ENCODE assay signal across 1 cellular context in the genomic region with DNA sequence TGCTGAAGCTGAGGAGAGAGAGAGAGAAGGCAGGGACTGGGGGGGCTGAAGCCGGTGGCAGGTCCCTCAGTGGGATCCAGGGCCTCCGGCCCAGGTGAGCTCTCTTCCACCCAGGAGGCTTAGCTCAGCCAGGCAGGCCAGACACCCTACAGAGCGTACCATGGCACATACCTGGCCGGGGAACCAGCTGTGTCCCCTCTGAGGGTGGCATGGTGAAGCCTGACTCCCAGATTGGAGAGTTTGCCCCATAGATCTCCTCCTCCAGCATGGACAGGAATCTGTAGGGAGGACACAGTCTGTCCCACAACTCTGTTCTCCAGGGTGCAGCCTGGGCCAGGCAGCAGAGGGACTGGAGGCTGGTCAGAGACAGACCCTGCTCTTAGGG.
TF ChIP-seq lines count a peak whose summit lies in the region.

No MANE protein-coding gene starts in this region.

TF ChIP-seq in IMR-90, 13 proteins besides CTCF, POLR2A, EP300 and RAD21:
- TF ChIP-seq FOS (IDR thresholded peaks at IDR 0.05; ENCODE audit: low read depth, low read length) (no peak), MAZ (IDR thresholded peaks at IDR 0.05; ENCODE audit: borderline replicate concordance, low read depth, low read length) (no peak), SMC3 (IDR thresholded peaks at IDR 0.05; ENCODE audit: low read depth, low read length) (no peak), CHD1 (IDR thresholded peaks at IDR 0.05; ENCODE audit: low read depth, low read length) (no peak), CEBPB (IDR thresholded peaks at IDR 0.05; ENCODE audit: low read depth, low read length) (no peak), BHLHE40 (IDR thresholded peaks at IDR 0.05; ENCODE audit: low read depth, low read length) (no peak), NFE2L2 (IDR thresholded peaks at IDR 0.05; ENCODE audit: low read depth, low read length) (no peak), MAFK (IDR thresholded peaks at IDR 0.05; ENCODE audit: low read depth, low read length) (no peak), RFX5 (IDR thresholded peaks at IDR 0.05; ENCODE audit: low read depth, low read length) (no peak), MXI1 (IDR thresholded peaks at IDR 0.05; ENCODE audit: borderline replicate concordance, low read depth, low read length) (no peak), RCOR1 (IDR thresholded peaks at IDR 0.05; ENCODE audit: insufficient replicate concordance, low read length) (no peak)
- TF ChIP-seq, protein P1, sequence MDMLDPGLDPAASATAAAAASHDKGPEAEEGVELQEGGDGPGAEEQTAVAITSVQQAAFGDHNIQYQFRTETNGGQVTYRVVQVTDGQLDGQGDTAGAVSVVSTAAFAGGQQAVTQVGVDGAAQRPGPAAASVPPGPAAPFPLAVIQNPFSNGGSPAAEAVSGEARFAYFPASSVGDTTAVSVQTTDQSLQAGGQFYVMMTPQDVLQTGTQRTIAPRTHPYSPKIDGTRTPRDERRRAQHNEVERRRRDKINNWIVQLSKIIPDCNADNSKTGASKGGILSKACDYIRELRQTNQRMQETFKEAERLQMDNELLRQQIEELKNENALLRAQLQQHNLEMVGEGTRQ (IDR thresholded peaks at IDR 0.05; ENCODE audit: low read depth, low read length) = no peak
- TF ChIP-seq, protein P2, sequence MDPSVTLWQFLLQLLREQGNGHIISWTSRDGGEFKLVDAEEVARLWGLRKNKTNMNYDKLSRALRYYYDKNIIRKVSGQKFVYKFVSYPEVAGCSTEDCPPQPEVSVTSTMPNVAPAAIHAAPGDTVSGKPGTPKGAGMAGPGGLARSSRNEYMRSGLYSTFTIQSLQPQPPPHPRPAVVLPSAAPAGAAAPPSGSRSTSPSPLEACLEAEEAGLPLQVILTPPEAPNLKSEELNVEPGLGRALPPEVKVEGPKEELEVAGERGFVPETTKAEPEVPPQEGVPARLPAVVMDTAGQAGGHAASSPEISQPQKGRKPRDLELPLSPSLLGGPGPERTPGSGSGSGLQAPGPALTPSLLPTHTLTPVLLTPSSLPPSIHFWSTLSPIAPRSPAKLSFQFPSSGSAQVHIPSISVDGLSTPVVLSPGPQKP (IDR thresholded peaks at IDR 0.05; ENCODE audit: borderline replicate concordance, low read depth, low read length) = no peak
